9 cellular contexts compared by ENCODE assay signal in genomic region chr4:55321707-55322264, GRCh38. TPM values are rescaled to one million over a fixed set of nuclear protein-coding genes. Genes with fewer than 3 reads are reported as not detected.
A peak's percentile ranks its signal among the peaks of the same experiment; 100 is the strongest.
DNase-seq lines count a peak whose midpoint lies in the region; ATAC-seq and TF ChIP-seq lines count a peak whose summit lies in the region.
"Had no signal": no experiment of that assay in that cellular context is flagged by ENCODE, and none has a peak within 500 bp of the region (broad histone marks: within the 10 kb centered on the region; RNA-seq: fewer than 3 reads in every experiment).

No MANE protein-coding gene starts in this region.

- no peak overlapping the region for H3K4me3 Mint-ChIP-seq in activated T-helper 17 cell treated with anti-CD3 and anti-CD28 coated beads, Interleukin-2, amount 50 U/mL, for 72 hours
- H3K4me3 Mint-ChIP-seq: activated naive CD8-positive, alpha-beta T cell had no signal

- H3K9ac ChIP-seq in KMS-11: no peak overlapping the region
- H3K9ac ChIP-seq in OCI-LY3 (ENCODE audit: low read length): no peak overlapping the region

- peak; percentile 82 for TF ChIP-seq CTCF in KMS-11 (conservative IDR thresholded peaks at IDR 0.05; ENCODE audit: low read depth, low read length)
- peak; percentile 74 for TF ChIP-seq CTCF in OCI-LY3 (IDR thresholded peaks at IDR 0.05; ENCODE audit: low read depth, low read length)

- H4K20me1 ChIP-seq in KMS-11 (ENCODE audit: insufficient read depth) (no peaks in the 10 kb centered on the region), OCI-LY3 (ENCODE audit: insufficient read depth, low read length) (no peaks in the 10 kb centered on the region)

- H3K4me2 ChIP-seq in KMS-11 (no peak overlapping the region), OCI-LY3 (ENCODE audit: low read length) (no peak overlapping the region)

- no peak for ATAC-seq in activated T-helper 17 cell treated with anti-CD3 and anti-CD28 coated beads, Interleukin-2, amount 50 U/mL, for 72 hours (replicated peaks)
- ATAC-seq in GM18517 (IDR thresholded peaks at IDR 0.05; ENCODE audit: unreplicated experiment): no peak

- H3K9me3 Mint-ChIP-seq in activated T-helper 17 cell treated with anti-CD3 and anti-CD28 coated beads, Interleukin-2, amount 50 U/mL, for 72 hours: no peaks in the 10 kb centered on the region

- H3K36me3 Mint-ChIP-seq in activated T-helper 17 cell treated with anti-CD3 and anti-CD28 coated beads, Interleukin-2, amount 50 U/mL, for 72 hours (ENCODE audit: low read depth): no peaks in the 10 kb centered on the region

- H3K4me1 Mint-ChIP-seq in activated T-helper 17 cell treated with anti-CD3 and anti-CD28 coated beads, Interleukin-2, amount 50 U/mL, for 72 hours: peaks cover 16% of the 10 kb centered on the region

- H3K4me1 ChIP-seq in KMS-11 (ENCODE audit: low read depth, poor library complexity, severe bottlenecking) (no peaks in the 10 kb centered on the region), OCI-LY3 (ENCODE audit: low read length) (peaks cover 17% of the 10 kb centered on the region)

- H3K27me3 Mint-ChIP-seq in activated T-helper 17 cell treated with anti-CD3 and anti-CD28 coated beads, Interleukin-2, amount 50 U/mL, for 72 hours: peaks cover 10% of the 10 kb centered on the region

- H3K27me3 ChIP-seq in KMS-11 (ENCODE audit: insufficient read depth, low read depth) (no peaks in the 10 kb centered on the region), OCI-LY3 (ENCODE audit: low read depth, low read length) (no peaks in the 10 kb centered on the region)

- H3K4me3 ChIP-seq in KMS-11 (IDR thresholded peaks at IDR 0.05; ENCODE audit: insufficient read depth, low read depth, low read length): no peak overlapping the region
- H3K4me3 ChIP-seq in OCI-LY3 (ENCODE audit: low read length): no peak overlapping the region

- no peaks in the 10 kb centered on the region for H3K79me2 ChIP-seq in KMS-11 (ENCODE audit: insufficient read depth, low read depth)
- H3K79me2 ChIP-seq in OCI-LY3 (ENCODE audit: low read length): no peaks in the 10 kb centered on the region

- peak; percentile 61 for DNase-seq in GDM1 (lab: John Stamatoyannopoulos, UW)
- peak; percentile 53 for DNase-seq in activated naive CD4-positive, alpha-beta T cell treated with Interleukin-2 at 50 U/mL for 16 hours
- DNase-seq in glomerular visceral epithelial cell (ENCODE audit: extremely low spot score): peak; percentile 66
- peak; percentile 65 for DNase-seq in renal cortical epithelial cell (ENCODE audit: low read depth)

- H2AFZ ChIP-seq in KMS-11 (ENCODE audit: low read depth) (no peak overlapping the region), OCI-LY3 (ENCODE audit: low read depth, low read length) (no peak overlapping the region)

- H3K36me3 ChIP-seq in KMS-11 (ENCODE audit: insufficient read depth) (no peaks in the 10 kb centered on the region), OCI-LY3 (replicated peaks; ENCODE audit: low read depth, low read length) (no peaks in the 10 kb centered on the region)

- no peak overlapping the region for H3K27ac Mint-ChIP-seq in activated T-helper 17 cell treated with anti-CD3 and anti-CD28 coated beads, Interleukin-2, amount 50 U/mL, for 72 hours
- H3K27ac Mint-ChIP-seq: activated naive CD8-positive, alpha-beta T cell had no signal

- no peaks in the 10 kb centered on the region for H3K9me3 ChIP-seq in OCI-LY3 (ENCODE audit: insufficient read depth, low read length)

- H3K27ac ChIP-seq in KMS-11 (no peak overlapping the region), OCI-LY3 (ENCODE audit: low read length) (no peak overlapping the region)

RNA-seq across cellular contexts. Expression of gene SRD5A3, which starts 24.3 kb away (rescaled TPM):
- total RNA-seq in renal cortical epithelial cell: 10.8 and 12.0 TPM in 2 replicates
- 1 to 10 TPM; 5.1 to 7.7 TPM for total RNA-seq in activated T-helper 17 cell treated with anti-CD3 and anti-CD28 coated beads, Interleukin-2, amount 50 U/mL, for 72 hours
